Comparison of ENCODE assay signal across 29 cellular contexts in the genomic region with DNA sequence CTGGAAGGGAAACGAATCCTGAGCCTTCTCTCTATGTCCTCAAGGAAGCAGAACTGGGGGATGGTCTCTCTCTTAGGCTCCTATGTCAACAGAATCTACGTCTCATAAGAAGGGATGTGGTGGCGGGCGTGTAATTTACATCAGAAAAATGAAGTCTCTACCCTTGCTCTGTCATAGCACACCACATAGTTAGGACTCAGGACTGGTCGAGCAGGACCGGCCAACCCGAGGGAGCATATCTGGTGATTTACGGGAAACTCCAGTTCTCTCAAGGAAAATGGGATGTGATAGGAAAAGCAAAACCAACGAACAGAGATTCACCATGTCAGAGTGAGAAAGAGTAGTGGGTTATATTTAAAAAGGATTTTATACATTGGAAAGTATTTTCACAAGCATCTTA. TPM values are rescaled to one million over a fixed set of nuclear protein-coding genes. Genes with fewer than 3 reads are reported as not detected.
DNase-seq lines count a peak whose midpoint lies in the region; ATAC-seq, FAIRE-seq and TF ChIP-seq lines count a peak whose summit lies in the region.
"Had no signal": no experiment of that assay in that cellular context is flagged by ENCODE, and none has a peak within 500 bp of the region (broad histone marks: within the 10 kb centered on the region; RNA-seq: fewer than 3 reads in every experiment).

No MANE protein-coding gene starts in this region.

- intact Hi-C loops in HepG2 (cut with micrococcal nuclease; ENCODE audit: unreplicated experiment): no loop called here
- intact Hi-C loops in right lobe of liver (cut with DNase I): no loop called here
- intact Hi-C loops in aorta (cut with DNase I): no loop called here
- intact Hi-C loops in vagina (cut with DNase I): loop anchor here (10.0 kb wide), 1 partner anchor 105 kb away; no protein-coding TSS in a partner anchor

- H3K4me1 Mint-ChIP-seq in endodermal cell: peaks cover 38% of the 10 kb centered on the region
- H3K4me1 Mint-ChIP-seq in mesothelial cell of epicardium: peaks cover 42% of the 10 kb centered on the region
- H3K4me1 Mint-ChIP-seq: CD8-positive, alpha-beta memory T cell had no signal

- H3K79me2 ChIP-seq in HepG2 (ENCODE audit: insufficient read depth, low read length): peaks cover 94% of the 10 kb centered on the region

- no peak overlapping the region for H3K4me3 Mint-ChIP-seq in endodermal cell
- H3K4me3 Mint-ChIP-seq in mesothelial cell of epicardium: no peak overlapping the region
- H3K4me3 Mint-ChIP-seq: CD14-positive monocyte; CD8-positive, alpha-beta memory T cell had no signal

- H3K27me3 ChIP-seq in HepG2 (ENCODE audit: control insufficient read depth in 1 of 2, insufficient read depth in 2 of 2, low read length in 2 of 2): no peaks in the 10 kb centered on the region
- no peaks in the 10 kb centered on the region for H3K27me3 ChIP-seq in right lobe of liver
- H3K27me3 ChIP-seq in endodermal cell (ENCODE audit: control insufficient read depth, insufficient read depth, low read length, poor library complexity, severe bottlenecking): no peaks in the 10 kb centered on the region
- H3K27me3 ChIP-seq in aorta (ENCODE audit: control insufficient read depth in 1 of 2, insufficient read depth in 2 of 2, low read length in 1 of 2): peaks cover 0 to 2% of the 10 kb centered on the region in 2 donors
- no peaks in the 10 kb centered on the region for H3K27me3 ChIP-seq in vagina

- TF ChIP-seq EP300 in HepG2 (IDR thresholded peaks at IDR 0.05; ENCODE audit: low read depth in 2 of 2, low read length in 2 of 2) (no peak), HepG2 (CRISPR knock-in tag; IDR thresholded peaks at IDR 0.05; ENCODE audit: borderline replicate concordance) (no peak)

- H3K4me3 ChIP-seq in HepG2 (replicated peaks in 1 of 3; ENCODE audit: insufficient read depth in 1 of 3, low read depth in 2 of 3, low read length in 3 of 3) (no peak overlapping the region), right lobe of liver (no peak overlapping the region), endodermal cell (ENCODE audit: low read length) (no peak overlapping the region), aorta (ENCODE audit: low read length in 2 of 2) (no peak overlapping the region), vagina (no peak overlapping the region)
- H3K4me3 ChIP-seq: HAP-1, K562 had no signal

- no peaks in the 10 kb centered on the region for H3K9me3 Mint-ChIP-seq in endodermal cell
- no peaks in the 10 kb centered on the region for H3K9me3 Mint-ChIP-seq in mesothelial cell of epicardium
- H3K9me3 Mint-ChIP-seq: CD14-positive monocyte; CD8-positive, alpha-beta memory T cell had no signal

- no peak overlapping the region for H3K27ac Mint-ChIP-seq in endodermal cell
- peak overlapping the region; percentile 55 for H3K27ac Mint-ChIP-seq in mesothelial cell of epicardium
- H3K27ac Mint-ChIP-seq: CD8-positive, alpha-beta memory T cell had no signal

- POLR2A ChIA-PET in HepG2 (lab: Yijun Ruan, JAX): no interaction called here

- WGBS in HepG2 (ENCODE audit: low lambda C conversion rate): 93% methylated on average over 9 of the region's 9 CpGs
- WGBS in right lobe of liver (ENCODE audit: insufficient coverage, low coverage, low lambda C conversion rate, missing lambda C conversion rate): 65% methylated on average over 9 of the region's 9 CpGs
- 86 to 91% methylated on average over 6 to 9 of the region's 9 CpGs for whole genome bisulfite sequencing in endodermal cell (ENCODE audit: insufficient coverage in 1 of 2, insufficient read length in 1 of 2), 2 experiments
- 89 to 91% methylated on average over 9 of the region's 9 CpGs for WGBS in aorta, 2 donors

- in situ Hi-C loops in HepG2 (cut with HindIII; ENCODE audit: extremely low pct_ligation_motif_present, low pct_unique_long_range_greater_than_20kb): no loop called here

- H3K27ac ChIP-seq in HepG2 (ENCODE audit: extremely low read length, insufficient read depth, low read length) (no peak overlapping the region), right lobe of liver (no peak overlapping the region), endodermal cell (ENCODE audit: low read depth, low read length) (peak overlapping the region; percentile 22), aorta (ENCODE audit: low read depth in 1 of 2, low read length in 2 of 2) (no peak overlapping the region), vagina (no peak overlapping the region)

- H3K36me3 ChIP-seq in HepG2 (replicated peaks in 1 of 2; ENCODE audit: control insufficient read depth in 1 of 2, insufficient read depth in 2 of 2, low read length in 2 of 2): no peaks in the 10 kb centered on the region
- H3K36me3 ChIP-seq in right lobe of liver: no peaks in the 10 kb centered on the region
- no peaks in the 10 kb centered on the region for H3K36me3 ChIP-seq in endodermal cell (ENCODE audit: control insufficient read depth, insufficient read depth, low read length)
- no peaks in the 10 kb centered on the region for H3K36me3 ChIP-seq in aorta (ENCODE audit: control insufficient read depth in 1 of 2, insufficient read depth in 2 of 2, low read length in 1 of 2)
- no peaks in the 10 kb centered on the region for H3K36me3 ChIP-seq in vagina
- H3K36me3 ChIP-seq: BE2C, HAP-1 had no signal

- TF ChIP-seq CTCF in HepG2 (CRISPR knock-in tag; IDR thresholded peaks at IDR 0.05) (no peak), right lobe of liver (IDR thresholded peaks at IDR 0.05) (no peak), endodermal cell (conservative IDR thresholded peaks at IDR 0.05) (no peak), mesothelial cell of epicardium (IDR thresholded peaks at IDR 0.05; ENCODE audit: unreplicated experiment) (no peak), vagina (IDR thresholded peaks at IDR 0.05) (no peak)

- H3K9ac ChIP-seq in HepG2 (ENCODE audit: insufficient read depth, low read depth, low read length) (no peak overlapping the region), endodermal cell (ENCODE audit: extremely low read depth, low read length, poor library complexity, severe bottlenecking) (no peak overlapping the region)
- H3K9ac ChIP-seq: SK-N-SH had no signal

- DNase-seq in HepG2 (ENCODE audit: low spot score) (no peak), right lobe of liver (no peak), endodermal cell (no peak), mesothelial cell of epicardium (ENCODE audit: low spot score in 2 of 2, unreplicated experiment in 2 of 2) (no peak), aorta (no peak), GOT3 (lab: John Stamatoyannopoulos, UW) (no peak), vagina (ENCODE audit: extremely low spot score in 2 of 2) (no peak)
- no peak for DNase-seq in NK-92 treated with Interleukin-12 subunit alpha and Interleukin-12 subunit beta, amount 100 ng/mL, for 24 hours (lab: John Stamatoyannopoulos, UW)
- DNase-seq: 8988T; ACHN; BE2C; CD8-positive, alpha-beta memory T cell; DND-41; Kasumi-1; NCI-H1092 treated with DMSO at 0.1 percent for 48 hours; NCI-H1436; NCI-H187; NCI-H2081 treated with DMSO at 0.1 percent for 48 hours; NCI-H2171; NCI-H226; NCI-H510A; NCI-H69; SK-N-SH had no signal

- no peak for ATAC-seq in HepG2
- no peak for ATAC-seq in right lobe of liver
- ATAC-seq in aorta (ENCODE audit: low FRiP score): peak; percentile 24
- ATAC-seq: K562 had no signal

- CTCF ChIA-PET in HepG2 (lab: Yijun Ruan, JAX; ENCODE audit: low intra/inter-chr PET ratio, low total read pairs): no interaction called here

- H3K9me3 ChIP-seq in HepG2 (ENCODE audit: low read length) (no peaks in the 10 kb centered on the region), right lobe of liver (no peaks in the 10 kb centered on the region), endodermal cell (ENCODE audit: control insufficient read depth, low read length) (no peaks in the 10 kb centered on the region), aorta (ENCODE audit: control insufficient read depth, low read length) (no peaks in the 10 kb centered on the region), vagina (no peaks in the 10 kb centered on the region)
- H3K9me3 ChIP-seq: BE2C, HAP-1, SK-N-SH had no signal

- peaks cover 96% of the 10 kb centered on the region for H4K20me1 ChIP-seq in HepG2 (ENCODE audit: insufficient read depth, low read length)

- FAIRE-seq in HepG2 (lab: Jason Lieb, UNC): no peak
- FAIRE-seq: GM12892, K562, RCC 7860 had no signal

- H3K27me3 Mint-ChIP-seq in endodermal cell (ENCODE audit: insufficient read depth) (no peaks in the 10 kb centered on the region), mesothelial cell of epicardium (ENCODE audit: low read depth) (no peaks in the 10 kb centered on the region)

- BruUV-seq in HepG2 (replicated peaks; lab: Mats Ljungman, UMichigan): no TSS peak

- TF ChIP-seq RAD21 in HepG2 (CRISPR knock-in tag; IDR thresholded peaks at IDR 0.05): no peak

- TF ChIP-seq POLR2A in HepG2 (IDR thresholded peaks at IDR 0.05; ENCODE audit: insufficient read depth in 1 of 2, low read depth in 2 of 2, low read length in 2 of 2) (no peak), right lobe of liver (IDR thresholded peaks at IDR 0.05) (no peak), vagina (IDR thresholded peaks at IDR 0.05) (no peak)

- no peak overlapping the region for H3K4me2 ChIP-seq in HepG2 (ENCODE audit: low read depth, low read length)
- H3K4me2 ChIP-seq: SK-N-SH had no signal

- H3K4me1 ChIP-seq in HepG2 (ENCODE audit: insufficient read depth, low read length) (peaks cover 51% of the 10 kb centered on the region), right lobe of liver (no peaks in the 10 kb centered on the region), endodermal cell (ENCODE audit: control insufficient read depth, insufficient read depth, low read length) (no peaks in the 10 kb centered on the region), aorta (ENCODE audit: control insufficient read depth in 1 of 2, insufficient read depth in 2 of 2, low read length in 2 of 2) (peaks cover 0 to 3% of the 10 kb centered on the region in 2 donors), vagina (peaks cover 4% of the 10 kb centered on the region)
- H3K4me1 ChIP-seq: BE2C had no signal

- H3K36me3 Mint-ChIP-seq in endodermal cell (ENCODE audit: low read depth) (no peaks in the 10 kb centered on the region), mesothelial cell of epicardium (no peaks in the 10 kb centered on the region)
- H3K36me3 Mint-ChIP-seq: CD14-positive monocyte; CD8-positive, alpha-beta memory T cell had no signal

- H2AFZ ChIP-seq in HepG2 (ENCODE audit: low read length): no peak overlapping the region

RNA-seq across cellular contexts. Expression of gene IGF2BP2, which starts 54.8 kb away (rescaled TPM):
- total RNA-seq in HepG2 (2016; rRNA removed; fragmentation: Illumina TruSeq; extraction: Trizol): 46.0 and 46.3 TPM in 2 replicates
- 27.3 and 31.8 TPM in 2 replicates for total RNA-seq in HepG2 (2016; cell fraction: cytosol; rRNA removed; fragmentation: Illumina TruSeq; extraction: Trizol; ENCODE audit: low read depth)
- 36.6 and 47.1 TPM in 2 replicates for total RNA-seq in HepG2 (2016; cell fraction: insoluble cytoplasmic fraction; rRNA removed; fragmentation: Illumina TruSeq; extraction: Trizol)
- total RNA-seq in HepG2 (2016; cell fraction: membrane; rRNA removed; fragmentation: Illumina TruSeq; extraction: Trizol): 57.4 and 59.2 TPM in 2 replicates
- total RNA-seq in HepG2 (2016; cell fraction: nucleus; rRNA removed; fragmentation: Illumina TruSeq; extraction: Trizol): 59.9 and 71.5 TPM in 2 replicates
- 6.5 and 9.5 TPM in 2 replicates for polyA plus RNA-seq in HepG2 (2011; rRNA removed)
- polyA plus RNA-seq in HepG2 (2011; cell fraction: cytosol; rRNA removed): 3.6 and 6.7 TPM in 2 replicates
- 29.6 and 44.5 TPM in 2 replicates for polyA plus RNA-seq in HepG2 (2011; cell fraction: nucleus; rRNA removed)
- 93.3 and 101 TPM in 2 replicates for polyA plus RNA-seq in HepG2 (2012)
- polyA plus RNA-seq in HepG2 (2016; cell fraction: cytosol; fragmentation: Illumina TruSeq; extraction: Trizol; ENCODE audit: low read depth): 22.3 and 25.9 TPM in 2 replicates
- 65.2 and 84.9 TPM in 2 replicates for polyA plus RNA-seq in HepG2 (2016; cell fraction: insoluble cytoplasmic fraction; fragmentation: Illumina TruSeq; extraction: Trizol; ENCODE audit: low read depth)
- polyA plus RNA-seq in HepG2 (2016; cell fraction: membrane; fragmentation: Illumina TruSeq; extraction: Trizol; ENCODE audit: low read depth): 59.1 and 66.3 TPM in 2 replicates
- 115 and 116 TPM in 2 replicates for polyA plus RNA-seq in HepG2 (2016; cell fraction: nucleus; fragmentation: Illumina TruSeq; extraction: Trizol; ENCODE audit: insufficient read depth, low read depth)
- 11.7 TPM in 1 of 2 replicates, not detected in the other for polyA minus RNA-seq in HepG2 (2011; rRNA and poly(A)+ RNA removed; ENCODE audit: low replicate concordance)
- 13.2 and 23.5 TPM in 2 replicates for polyA minus RNA-seq in HepG2 (2011; cell fraction: cytosol; rRNA and poly(A)+ RNA removed)
- 110 and 124 TPM in 2 replicates for polyA minus RNA-seq in HepG2 (2011; cell fraction: nucleus; rRNA and poly(A)+ RNA removed)
- total RNA-seq in right lobe of liver: 1 to 10 TPM in 5 of 6 experiments, under 1 TPM in 1; 0.99 to 3.0 (median 1.8) TPM
- total RNA-seq in endodermal cell: 100 to 1,000 TPM; 143 to 162 TPM
- 156 TPM for polyA plus RNA-seq in endodermal cell (2013, experiment 1 of 2)
- polyA plus RNA-seq in endodermal cell (2013, experiment 2 of 2): 148 TPM
- total RNA-seq in mesothelial cell of epicardium: 191 to 201 TPM (median 191 TPM) in 3 replicates
- 10 to 100 TPM; 10.0 to 17.5 TPM for total RNA-seq in aorta
- polyA plus RNA-seq in aorta: 1 to 10 TPM in 1 of 2 donors, under 1 TPM in 1; 0.18 to 2.3 TPM
- total RNA-seq in vagina: 9.8 TPM
- total RNA-seq: OCI-LY7 had no signal
- polyA plus RNA-seq: CD8-positive, alpha-beta memory T cell had no signal
